In genomic region chr1:6638226-6638625, GRCh38 we compare ENCODE assay signal across 14 cellular contexts. TPM values are rescaled to one million over a fixed set of nuclear protein-coding genes. Genes with fewer than 3 reads are reported as not detected.
DNase-seq lines count a peak whose midpoint lies in the region; ATAC-seq and TF ChIP-seq lines count a peak whose summit lies in the region.
"Had no signal": no experiment of that assay in that cellular context is flagged by ENCODE, and none has a peak within 500 bp of the region (broad histone marks: within the 10 kb centered on the region; RNA-seq: fewer than 3 reads in every experiment).

No MANE protein-coding gene starts in this region.

- H3K4me3 ChIP-seq in AG09309 (ENCODE audit: control insufficient read depth, low read depth, low read length), result no peak overlapping the region
- no peak overlapping the region for H3K4me3 ChIP-seq in HAP-1
- H3K4me3 ChIP-seq: neural progenitor cell, SJSA1 had no signal

- peak; percentile 86 for ATAC-seq in sciatic nerve
- no peak for ATAC-seq in HG03460 (IDR thresholded peaks at IDR 0.05; ENCODE audit: unreplicated experiment)

- DNase-seq in AG09309 (ENCODE audit: low read depth) (peak; percentile 39), caudate nucleus (lab: John Stamatoyannopoulos, UW) (peak in 40 of 61 donors; percentile 2 to 73 (median 34)), iris pigment epithelial cell (ENCODE audit: low read depth) (peak; percentile 31), sciatic nerve (ENCODE audit: low spot score) (peak; percentile 85), HT-29 (ENCODE audit: low spot score) (no peak), HAP-1 (ENCODE audit: low spot score in 2 of 2) (no peak)
- DNase-seq in activated CD4-positive, alpha-beta T cell treated with anti-CD3 and anti-CD28 coated beads for 1 hour, result no peak
- DNase-seq: activated CD4-positive, CD25-positive, alpha-beta regulatory T cell; AML-193; NCI-H524 treated with DMSO at 0.1 percent for 48 hours had no signal

- no peaks in the 10 kb centered on the region for H3K27me3 ChIP-seq in HAP-1 (ENCODE audit: low read depth)
- H3K27me3 ChIP-seq: neural progenitor cell, SJSA1 had no signal

- no peak for TF ChIP-seq CTCF in AG09309 (IDR thresholded peaks at IDR 0.05; ENCODE audit: control insufficient read depth, insufficient read depth, low read depth, low read length, missing control alignments)

- H3K9me3 ChIP-seq in HAP-1, result no peaks in the 10 kb centered on the region
- H3K9me3 ChIP-seq: SJSA1 had no signal

- no peak overlapping the region for H3K27ac ChIP-seq in caudate nucleus (ENCODE audit: low read depth, low read length)
- H3K27ac ChIP-seq: HL-60, neural progenitor cell, SJSA1 had no signal

- in situ Hi-C loops in HAP-1 (cut with MboI; ENCODE audit: low sequenced_read_pairs), result no loop called here

- H3K36me3 ChIP-seq in HAP-1 (replicated peaks), result peaks cover 80% of the 10 kb centered on the region
- H3K36me3 ChIP-seq: neural progenitor cell had no signal

- H3K4me1 ChIP-seq in HAP-1, result no peaks in the 10 kb centered on the region
- H3K4me1 ChIP-seq: neural progenitor cell, SJSA1 had no signal

- intact Hi-C loops in sciatic nerve (cut with DNase I), result no loop called here

RNA-seq across cellular contexts. Expression of gene THAP3, which starts 13.6 kb away (rescaled TPM):
- total RNA-seq in sciatic nerve, result 20.4 TPM
- 19.6 and 22.7 TPM in 2 replicates for total RNA-seq in HT-29 (2014; rRNA removed; shearing (Covaris generic))

RNA-seq across cellular contexts. Expression of gene PHF13, which starts 24.7 kb away (rescaled TPM):
- total RNA-seq in sciatic nerve, result 19.3 TPM
- 8.8 and 11.5 TPM in 2 replicates for total RNA-seq in HT-29 (2014; rRNA removed; shearing (Covaris generic))

RNA-seq across cellular contexts. Expression of gene KLHL21, which starts 35.6 kb away (rescaled TPM):
- 31.4 TPM for total RNA-seq in sciatic nerve
- 52.0 and 52.1 TPM in 2 replicates for total RNA-seq in HT-29 (2014; rRNA removed; shearing (Covaris generic))

RNA-seq across cellular contexts. Expression of gene ZBTB48, which starts 58.4 kb away (rescaled TPM):
- 28.9 TPM for total RNA-seq in sciatic nerve
- 28.5 and 37.2 TPM in 2 replicates for total RNA-seq in HT-29 (2014; rRNA removed; shearing (Covaris generic))

Comparison
In these comparisons a context has a peak if more than half of its experiments do, and no peak if none do; other contexts are left out.
1. DNase-seq: peak in AG09309 (single experiment), caudate nucleus (40 of 61), iris pigment epithelial cell (single experiment) and sciatic nerve (single experiment); none in activated CD4-positive, alpha-beta T cell treated with anti-CD3 and anti-CD28 coated beads for 1 hour (single experiment), HT-29 (single experiment) and HAP-1 (0 of 2).